24 cellular contexts compared by ENCODE assay signal in genomic region chr4:41264212-41264611, GRCh38. TPM values are rescaled to one million over a fixed set of nuclear protein-coding genes. Genes with fewer than 3 reads are reported as not detected.
A peak's percentile ranks its signal among the peaks of the same experiment; 100 is the strongest.
DNase-seq lines count a peak whose midpoint lies in the region; ATAC-seq, FAIRE-seq and TF ChIP-seq lines count a peak whose summit lies in the region.
"Had no signal": no experiment of that assay in that cellular context is flagged by ENCODE, and none has a peak within 500 bp of the region (broad histone marks: within the 10 kb centered on the region; RNA-seq: fewer than 3 reads in every experiment).

No MANE protein-coding gene starts in this region.

- FAIRE-seq in D721Med (lab: Jason Lieb, UNC), result peak; percentile 98
- FAIRE-seq: A549, GM12878, GM19239, H54 had no signal

- no peak for TF ChIP-seq EP300 in neural cell (conservative IDR thresholded peaks at IDR 0.05; ENCODE audit: poor library complexity, severe bottlenecking)

- H3K4me3 ChIP-seq in WERI-Rb-1 (ENCODE audit: low read depth, low read length) (no peak overlapping the region), neural cell (ENCODE audit: low read length) (no peak overlapping the region)
- H3K4me3 ChIP-seq: A549, BLaER1, GM12878, HAP-1 had no signal

- no peaks in the 10 kb centered on the region for H3K9me3 ChIP-seq in WERI-Rb-1 (ENCODE audit: severe bottlenecking)
- no peaks in the 10 kb centered on the region for H3K9me3 ChIP-seq in neural cell (ENCODE audit: low read length)
- H3K9me3 ChIP-seq: A549, BLaER1, HAP-1 had no signal

- H3K27ac ChIP-seq in WERI-Rb-1 (peak overlapping the region; percentile 45), neural cell (ENCODE audit: low read length) (no peak overlapping the region)
- H3K27ac ChIP-seq: A549, BLaER1, C4-2B had no signal

- H3K27ac Mint-ChIP-seq in activated T-cell treated with anti-CD3 and anti-CD28 coated beads, Interleukin-2, amount 50 U/mL, for 24 hours, result no peak overlapping the region
- H3K27ac Mint-ChIP-seq: B cell; CD4-positive, CD25-positive, alpha-beta regulatory T cell; CD8-positive, alpha-beta memory T cell; HFFc6 had no signal

- peaks cover 95% of the 10 kb centered on the region for H3K36me3 ChIP-seq in WERI-Rb-1
- H3K36me3 ChIP-seq in neural cell (ENCODE audit: insufficient read depth, low read length), result peaks cover 41% of the 10 kb centered on the region

- H2AFZ ChIP-seq in neural cell (ENCODE audit: low read depth, low read length), result no peak overlapping the region

- ATAC-seq in HG03571 (IDR thresholded peaks at IDR 0.05; ENCODE audit: unreplicated experiment), result no peak
- ATAC-seq: A549, GM12878 had no signal

- TF ChIP-seq CTCF in D721Med (IDR thresholded peaks at IDR 0.05; ENCODE audit: insufficient read depth, missing control alignments) (no peak), WERI-Rb-1 (IDR thresholded peaks at IDR 0.05; ENCODE audit: low read depth, low read length) (no peak), neural cell (IDR thresholded peaks at IDR 0.05; ENCODE audit: poor library complexity, severe bottlenecking) (no peak)

- H3K36me3 Mint-ChIP-seq in activated T-cell treated with anti-CD3 and anti-CD28 coated beads, Interleukin-2, amount 50 U/mL, for 24 hours (ENCODE audit: low read depth), result no peaks in the 10 kb centered on the region
- H3K36me3 Mint-ChIP-seq: CD4-positive, CD25-positive, alpha-beta regulatory T cell; CD8-positive, alpha-beta memory T cell had no signal

- peaks cover 32% of the 10 kb centered on the region for H3K27me3 Mint-ChIP-seq in activated T-cell treated with anti-CD3 and anti-CD28 coated beads, Interleukin-2, amount 50 U/mL, for 24 hours

- no peak overlapping the region for H3K4me2 ChIP-seq in neural cell (ENCODE audit: low read length)
- H3K4me2 ChIP-seq: A549, BLaER1 had no signal

- H3K9me3 Mint-ChIP-seq in activated T-cell treated with anti-CD3 and anti-CD28 coated beads, Interleukin-2, amount 50 U/mL, for 24 hours, result no peaks in the 10 kb centered on the region
- H3K9me3 Mint-ChIP-seq: CD8-positive, alpha-beta memory T cell; HFFc6 had no signal

- peaks cover 24% of the 10 kb centered on the region for H4K20me1 ChIP-seq in neural cell (ENCODE audit: insufficient read depth)
- H4K20me1 ChIP-seq: BLaER1 had no signal

- H3K4me1 Mint-ChIP-seq in activated T-cell treated with anti-CD3 and anti-CD28 coated beads, Interleukin-2, amount 50 U/mL, for 24 hours (ENCODE audit: low read depth), result no peaks in the 10 kb centered on the region
- H3K4me1 Mint-ChIP-seq: B cell; CD4-positive, CD25-positive, alpha-beta regulatory T cell; CD8-positive, alpha-beta memory T cell had no signal

- no peaks in the 10 kb centered on the region for H3K9me2 ChIP-seq in neural cell (ENCODE audit: insufficient read depth, low read length)

- H3K27me3 ChIP-seq in WERI-Rb-1 (ENCODE audit: insufficient read depth, low read depth, severe bottlenecking) (no peaks in the 10 kb centered on the region), neural cell (ENCODE audit: insufficient read depth, low read depth, low read length) (no peaks in the 10 kb centered on the region)
- H3K27me3 ChIP-seq: BLaER1 had no signal

- TF ChIP-seq RAD21 in neural cell (conservative IDR thresholded peaks at IDR 0.05), result no peak

- H3F3A ChIP-seq in neural cell (ENCODE audit: insufficient read depth, low read length, poor library complexity, severe bottlenecking), result peaks cover under 1% of the 10 kb centered on the region

- no peak overlapping the region for H3K9ac ChIP-seq in neural cell (ENCODE audit: low read length)
- H3K9ac ChIP-seq: BLaER1 had no signal

- no peak overlapping the region for H3K4me3 Mint-ChIP-seq in activated T-cell treated with anti-CD3 and anti-CD28 coated beads, Interleukin-2, amount 50 U/mL, for 24 hours
- H3K4me3 Mint-ChIP-seq: B cell; CD4-positive, CD25-positive, alpha-beta regulatory T cell; CD8-positive, alpha-beta memory T cell; HFFc6 had no signal

- peak; percentile 54 for DNase-seq in D721Med (ENCODE audit: insufficient read length, low spot score)
- peak; percentile 68 for DNase-seq in NCI-H82 (lab: John Stamatoyannopoulos, UW)
- peak; percentile 61 for DNase-seq in WERI-Rb-1
- no peak for DNase-seq in NCI-H1436 (lab: John Stamatoyannopoulos, UW)
- no peak for DNase-seq in T-helper 9 cell
- DNase-seq in activated T-cell treated with anti-CD3 and anti-CD28 coated beads, Interleukin-2, amount 50 U/mL, for 24 hours, result no peak
- DNase-seq: 8988T; CD4-positive, CD25-positive, alpha-beta regulatory T cell; CD8-positive, alpha-beta memory T cell; DMS79; EL; GDM1; GOT3; HFFc6 had no signal

- H3K79me2 ChIP-seq in neural cell (replicated peaks; ENCODE audit: insufficient read depth, low read length), result peaks cover 21% of the 10 kb centered on the region

TF ChIP-seq in neural cell, 6 proteins besides CTCF, POLR2A, EP300 and RAD21:
- TF ChIP-seq POLR2AphosphoS5 (IDR thresholded peaks at IDR 0.05) (peak; percentile 5), SMC3 (conservative IDR thresholded peaks at IDR 0.05; ENCODE audit: poor library complexity) (no peak), REST (IDR thresholded peaks at IDR 0.05; ENCODE audit: borderline replicate concordance) (no peak), EZH2 (IDR thresholded peaks at IDR 0.05; ENCODE audit: borderline replicate concordance, insufficient read depth, low read length, poor library complexity, severe bottlenecking) (no peak), TAF1 (IDR thresholded peaks at IDR 0.05; ENCODE audit: low read depth) (no peak), MXI1 (conservative IDR thresholded peaks at IDR 0.05; ENCODE audit: poor library complexity, severe bottlenecking) (no peak)

RNA-seq across cellular contexts. Expression of gene UCHL1, which starts 7.5 kb away (rescaled TPM):
- polyA plus RNA-seq in neural cell, result 5,099 and 5,212 TPM in 2 replicates
- 1,409 and 1,651 TPM in 2 replicates for polyA minus RNA-seq in neural cell
- polyA plus RNA-seq: CD4-positive, CD25-positive, alpha-beta regulatory T cell; CD8-positive, alpha-beta memory T cell had no signal

RNA-seq across cellular contexts. Expression of gene APBB2, which starts 49.9 kb away (rescaled TPM):
- polyA plus RNA-seq in neural cell, result 41.9 and 54.9 TPM in 2 replicates
- 83.8 and 119 TPM in 2 replicates for polyA minus RNA-seq in neural cell
- polyA plus RNA-seq: CD4-positive, CD25-positive, alpha-beta regulatory T cell; CD8-positive, alpha-beta memory T cell had no signal

Comparison
In these comparisons a context has a peak if more than half of its experiments do, and no peak if none do; other contexts are left out.
1. DNase-seq: peak in D721Med (single experiment), NCI-H82 (single experiment) and WERI-Rb-1 (single experiment); none in NCI-H1436 (single experiment), T-helper 9 cell (single experiment) and activated T-cell treated with anti-CD3 and anti-CD28 coated beads, Interleukin-2, amount 50 U/mL, for 24 hours (single experiment).